Comparison of ENCODE assay signal across 1 cellular context in the genomic region with DNA sequence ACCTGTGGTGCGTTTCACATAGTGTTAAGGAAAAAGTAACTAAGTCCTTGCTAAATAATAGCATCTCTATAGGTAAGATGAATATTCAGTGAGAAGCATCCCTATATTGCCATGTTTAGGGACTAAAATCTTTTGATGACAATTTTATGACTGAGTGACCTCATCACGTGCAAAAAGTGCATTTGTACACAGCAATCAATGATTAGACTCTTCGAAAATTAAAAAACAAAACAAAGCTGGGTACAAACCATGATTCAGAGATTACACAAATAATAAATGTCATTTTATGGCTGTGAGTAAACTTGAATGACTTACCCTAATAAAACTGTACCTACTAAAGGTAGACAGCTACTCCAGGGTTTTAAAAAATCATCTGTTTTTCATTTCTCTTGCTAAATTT.
TF ChIP-seq lines count a peak whose summit lies in the region.

No MANE protein-coding gene starts in this region.

TF ChIP-seq in SK-N-SH, 30 proteins besides CTCF, POLR2A, EP300 and RAD21:
- TF ChIP-seq, protein P1, sequence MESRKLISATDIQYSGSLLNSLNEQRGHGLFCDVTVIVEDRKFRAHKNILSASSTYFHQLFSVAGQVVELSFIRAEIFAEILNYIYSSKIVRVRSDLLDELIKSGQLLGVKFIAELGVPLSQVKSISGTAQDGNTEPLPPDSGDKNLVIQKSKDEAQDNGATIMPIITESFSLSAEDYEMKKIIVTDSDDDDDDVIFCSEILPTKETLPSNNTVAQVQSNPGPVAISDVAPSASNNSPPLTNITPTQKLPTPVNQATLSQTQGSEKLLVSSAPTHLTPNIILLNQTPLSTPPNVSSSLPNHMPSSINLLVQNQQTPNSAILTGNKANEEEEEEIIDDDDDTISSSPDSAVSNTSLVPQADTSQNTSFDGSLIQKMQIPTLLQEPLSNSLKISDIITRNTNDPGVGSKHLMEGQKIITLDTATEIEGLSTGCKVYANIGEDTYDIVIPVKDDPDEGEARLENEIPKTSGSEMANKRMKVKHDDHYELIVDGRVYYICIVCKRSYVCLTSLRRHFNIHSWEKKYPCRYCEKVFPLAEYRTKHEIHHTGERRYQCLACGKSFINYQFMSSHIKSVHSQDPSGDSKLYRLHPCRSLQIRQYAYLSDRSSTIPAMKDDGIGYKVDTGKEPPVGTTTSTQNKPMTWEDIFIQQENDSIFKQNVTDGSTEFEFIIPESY (IDR thresholded peaks at IDR 0.05; ENCODE audit: borderline replicate concordance, low read depth) = no peak
- TF ChIP-seq MXI1 (IDR thresholded peaks at IDR 0.05; ENCODE audit: low read depth, low read length) (no peak), EZH2phosphoT487 (IDR thresholded peaks at IDR 0.05; ENCODE audit: borderline replicate concordance, low read depth) (no peak), TCF12 (IDR thresholded peaks at IDR 0.05) (no peak), GATA2 (CRISPR knock-in tag; IDR thresholded peaks at IDR 0.05) (no peak), REST (IDR thresholded peaks at IDR 0.05; ENCODE audit: low read depth, low read length) (no peak), RXRA (IDR thresholded peaks at IDR 0.05; ENCODE audit: borderline replicate concordance, low read depth) (no peak), SMC3 (IDR thresholded peaks at IDR 0.05; ENCODE audit: low read depth, low read length) (no peak), MAX (IDR thresholded peaks at IDR 0.05; ENCODE audit: low read depth) (no peak), TAF1 (IDR thresholded peaks at IDR 0.05; ENCODE audit: borderline replicate concordance, low read depth, low read length) (no peak), TEAD4 (IDR thresholded peaks at IDR 0.05; ENCODE audit: borderline replicate concordance, insufficient read depth) (no peak), FOXM1 (IDR thresholded peaks at IDR 0.05; ENCODE audit: low read depth) (no peak), POLR2AphosphoS5 (IDR thresholded peaks at IDR 0.05; ENCODE audit: low read depth, low read length) (no peak), RCOR1 (IDR thresholded peaks at IDR 0.05; ENCODE audit: low read length) (no peak), FOSL2 (IDR thresholded peaks at IDR 0.05; ENCODE audit: borderline replicate concordance, low read depth) (no peak), NFIC (IDR thresholded peaks at IDR 0.05; ENCODE audit: borderline replicate concordance) (no peak)
